ENCODE assay signal across 8 cellular contexts in genomic region chr2:199850250-199850717, GRCh38. TPM values are rescaled to one million over a fixed set of nuclear protein-coding genes. Genes with fewer than 3 reads are reported as not detected.
DNase-seq lines count a peak whose midpoint lies in the region; ATAC-seq, FAIRE-seq and TF ChIP-seq lines count a peak whose summit lies in the region.

No MANE protein-coding gene starts in this region.

- peaks cover 6% of the 10 kb centered on the region for H3K27me3 Mint-ChIP-seq in stimulated activated naive CD8-positive, alpha-beta T cell treated with anti-CD3 and anti-CD28 coated beads, Interleukin-15, Interleukin-2, amounts not matched to agents 100 ng/mL and 50 ng/mL, for 24 hours

- H3K4me3 ChIP-seq in bronchial epithelial cell (ENCODE audit: low read depth, low read length), result peak overlapping the region; percentile 60
- H3K4me3 ChIP-seq in muscle layer of colon (ENCODE audit: low read depth in 1 of 2, low read length in 2 of 2), result peak overlapping the region; percentile 22 to 68

- DNase-seq in stimulated activated naive CD8-positive, alpha-beta T cell treated with anti-CD3 and anti-CD28 coated beads, Interleukin-15, Interleukin-2, amounts not matched to agents 100 U/mL and 50 U/mL, for 24 hours, result no peak
- DNase-seq in bronchial epithelial cell (ENCODE audit: low read depth) (no peak), NCI-H2171 (lab: John Stamatoyannopoulos, UW) (no peak), NCI-H2081 treated with DMSO at 0.1 percent for 48 hours (lab: John Stamatoyannopoulos, UW) (no peak), NCI-H1694 (lab: John Stamatoyannopoulos, UW) (no peak)
- no peak for DNase-seq in central memory CD4-positive, alpha-beta T cell

- peak overlapping the region; percentile 78 for H3K4me3 Mint-ChIP-seq in stimulated activated naive CD8-positive, alpha-beta T cell treated with anti-CD3 and anti-CD28 coated beads, Interleukin-15, Interleukin-2, amounts not matched to agents 100 ng/mL and 50 ng/mL, for 24 hours

- peaks cover 8% of the 10 kb centered on the region for H3K4me1 ChIP-seq in muscle layer of colon (ENCODE audit: insufficient read depth, low read length)

- peak overlapping the region; percentile 35 for H3K27ac ChIP-seq in muscle layer of colon (ENCODE audit: low read depth, low read length)

- no peak overlapping the region for H3K9ac ChIP-seq in muscle layer of colon (ENCODE audit: low read length)

- no peak for TF ChIP-seq CTCF in bronchial epithelial cell (IDR thresholded peaks at IDR 0.05; ENCODE audit: insufficient read depth, low read length, severe bottlenecking)

- no peak for FAIRE-seq in bronchial epithelial cell (lab: Jason Lieb, UNC)

- no peaks in the 10 kb centered on the region for H3K9me3 Mint-ChIP-seq in stimulated activated naive CD8-positive, alpha-beta T cell treated with anti-CD3 and anti-CD28 coated beads, Interleukin-15, Interleukin-2, amounts not matched to agents 100 ng/mL and 50 ng/mL, for 24 hours

- no peaks in the 10 kb centered on the region for H3K36me3 Mint-ChIP-seq in stimulated activated naive CD8-positive, alpha-beta T cell treated with anti-CD3 and anti-CD28 coated beads, Interleukin-15, Interleukin-2, amounts not matched to agents 100 ng/mL and 50 ng/mL, for 24 hours (ENCODE audit: low read depth)

- H3K4me1 Mint-ChIP-seq in stimulated activated naive CD8-positive, alpha-beta T cell treated with anti-CD3 and anti-CD28 coated beads, Interleukin-15, Interleukin-2, amounts not matched to agents 100 ng/mL and 50 ng/mL, for 24 hours (ENCODE audit: low read depth), result peaks cover 11% of the 10 kb centered on the region

- peaks cover 5% of the 10 kb centered on the region for H3K27me3 ChIP-seq in bronchial epithelial cell (ENCODE audit: control insufficient read depth, insufficient read depth, low read length)
- no peaks in the 10 kb centered on the region for H3K27me3 ChIP-seq in muscle layer of colon (ENCODE audit: control insufficient read depth in 1 of 2, insufficient read depth in 2 of 2, low read length in 2 of 2)

- no peak for ATAC-seq in stimulated activated naive CD8-positive, alpha-beta T cell treated with anti-CD3 and anti-CD28 coated beads, Interleukin-15, Interleukin-2, amounts not matched to agents 100 U/mL and 50 U/mL, for 24 hours

- H3K9me3 ChIP-seq in muscle layer of colon (ENCODE audit: low read length), result no peaks in the 10 kb centered on the region

- H3K36me3 ChIP-seq in bronchial epithelial cell (ENCODE audit: control insufficient read depth, insufficient read depth, low read length) (no peaks in the 10 kb centered on the region), muscle layer of colon (ENCODE audit: insufficient read depth, low read length) (no peaks in the 10 kb centered on the region)

- H3K27ac Mint-ChIP-seq in stimulated activated naive CD8-positive, alpha-beta T cell treated with anti-CD3 and anti-CD28 coated beads, Interleukin-15, Interleukin-2, amounts not matched to agents 100 ng/mL and 50 ng/mL, for 24 hours, result peak overlapping the region; percentile 55

RNA-seq across cellular contexts. Expression of gene FTCDNL1, which starts 0.7 kb away (rescaled TPM):
- total RNA-seq in bronchial epithelial cell, result 0.53 and 1.0 TPM in 2 replicates
